10 cellular contexts compared by ENCODE assay signal in the genomic region with DNA sequence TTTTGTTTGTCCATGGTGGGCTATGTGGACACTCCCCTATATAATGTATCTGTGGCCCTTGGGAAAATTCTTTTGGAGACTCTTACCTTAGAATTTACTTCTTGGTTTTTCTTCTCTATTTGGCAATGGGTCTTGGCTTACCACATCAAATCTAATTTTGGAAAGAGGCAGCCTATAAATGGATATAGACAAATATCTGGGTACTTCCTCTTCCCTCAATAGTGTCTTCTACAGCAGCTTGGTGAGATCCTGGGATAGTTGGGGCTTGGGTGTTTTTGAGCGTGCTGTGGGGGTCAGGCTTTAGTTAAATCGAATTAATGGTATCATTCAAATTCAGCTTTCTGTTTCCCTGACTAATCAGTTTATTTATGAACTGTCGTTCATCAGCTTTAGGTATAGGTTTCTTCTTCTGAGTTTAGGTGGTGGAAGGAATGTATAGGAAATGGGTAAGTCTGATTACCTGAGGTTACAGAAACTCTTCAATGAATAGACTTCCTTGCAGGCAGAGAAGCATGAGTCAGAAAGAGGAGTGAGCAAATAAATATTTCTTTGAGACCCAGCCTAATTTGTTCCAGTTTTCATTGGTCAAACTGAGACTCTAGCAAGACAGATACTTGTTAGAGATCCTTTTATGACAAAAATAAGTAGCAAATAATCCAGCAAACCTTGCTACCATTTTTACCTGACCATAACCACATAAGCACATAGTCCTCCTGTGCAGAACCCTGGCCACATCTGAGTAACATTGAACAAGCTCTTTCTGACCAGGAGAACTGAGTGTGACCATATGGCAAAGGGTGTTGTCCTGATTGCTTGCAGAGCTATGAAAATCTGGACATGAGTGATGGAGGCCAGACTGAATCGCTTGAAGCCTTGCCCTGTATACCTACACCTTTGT.
DNase-seq lines count a peak whose midpoint lies in the region; ATAC-seq and TF ChIP-seq lines count a peak whose summit lies in the region.
"Had no signal": no experiment of that assay in that cellular context is flagged by ENCODE, and none has a peak within 500 bp of the region (broad histone marks: within the 10 kb centered on the region; RNA-seq: fewer than 3 reads in every experiment).

No MANE protein-coding gene starts in this region.

- peak overlapping the region; percentile 39 for H3K27ac Mint-ChIP-seq in central memory CD8-positive, alpha-beta T cell (ENCODE audit: low read depth)
- peak overlapping the region; percentile 87 for H3K27ac Mint-ChIP-seq in stimulated activated naive CD8-positive, alpha-beta T cell treated with anti-CD3 and anti-CD28 coated beads, Interleukin-15, Interleukin-2, amounts not matched to agents 100 ng/mL and 50 ng/mL, for 24 hours
- peak overlapping the region in 1 of 7 donors; percentile 5 for H3K27ac Mint-ChIP-seq in CD14-positive monocyte

- no peaks in the 10 kb centered on the region for H3K27me3 Mint-ChIP-seq in central memory CD8-positive, alpha-beta T cell
- no peaks in the 10 kb centered on the region for H3K27me3 Mint-ChIP-seq in stimulated activated naive CD8-positive, alpha-beta T cell treated with anti-CD3 and anti-CD28 coated beads, Interleukin-15, Interleukin-2, amounts not matched to agents 100 ng/mL and 50 ng/mL, for 24 hours
- H3K27me3 Mint-ChIP-seq in CD14-positive monocyte (ENCODE audit: low read depth in 3 of 3) = peaks cover 0 to 4% (median 0%) of the 10 kb centered on the region in 3 donors

- H3K4me1 Mint-ChIP-seq in central memory CD8-positive, alpha-beta T cell = peaks cover 32% of the 10 kb centered on the region
- peaks cover 60% of the 10 kb centered on the region for H3K4me1 Mint-ChIP-seq in stimulated activated naive CD8-positive, alpha-beta T cell treated with anti-CD3 and anti-CD28 coated beads, Interleukin-15, Interleukin-2, amounts not matched to agents 100 ng/mL and 50 ng/mL, for 24 hours (ENCODE audit: low read depth)
- peaks cover 43% of the 10 kb centered on the region for H3K4me1 Mint-ChIP-seq in CD14-positive monocyte

- H3K9me3 Mint-ChIP-seq in central memory CD8-positive, alpha-beta T cell = no peaks in the 10 kb centered on the region
- H3K9me3 Mint-ChIP-seq in stimulated activated naive CD8-positive, alpha-beta T cell treated with anti-CD3 and anti-CD28 coated beads, Interleukin-15, Interleukin-2, amounts not matched to agents 100 ng/mL and 50 ng/mL, for 24 hours = peaks cover 12% of the 10 kb centered on the region
- H3K9me3 Mint-ChIP-seq in CD14-positive monocyte = peaks cover 2 to 12% (median 9%) of the 10 kb centered on the region in 7 donors

- TF ChIP-seq POLR2A in testis (IDR thresholded peaks at IDR 0.05) = no peak

- no peaks in the 10 kb centered on the region for H3K27me3 ChIP-seq in testis

- H3K9me3 ChIP-seq in testis = no peaks in the 10 kb centered on the region

- no peak for ATAC-seq in central memory CD8-positive, alpha-beta T cell (replicated peaks; ENCODE audit: extremely low read depth, poor library complexity, severe bottlenecking)

- no peaks in the 10 kb centered on the region for H3K36me3 ChIP-seq in testis (ENCODE audit: low read depth, missing control alignments)

- peaks cover 3% of the 10 kb centered on the region for H3K4me1 ChIP-seq in testis

- intact Hi-C loops in testis (cut with DNase I; ENCODE audit: low total_unique reads) (no loop called here), CD14-positive monocyte (cut with micrococcal nuclease) (no loop called here)

- peaks cover 66% of the 10 kb centered on the region for H3K36me3 Mint-ChIP-seq in central memory CD8-positive, alpha-beta T cell (ENCODE audit: insufficient read depth)
- H3K36me3 Mint-ChIP-seq in stimulated activated naive CD8-positive, alpha-beta T cell treated with anti-CD3 and anti-CD28 coated beads, Interleukin-15, Interleukin-2, amounts not matched to agents 100 ng/mL and 50 ng/mL, for 24 hours (ENCODE audit: low read depth) = peaks cover 73% of the 10 kb centered on the region
- peaks cover 85 to 91% of the 10 kb centered on the region in 2 donors for H3K36me3 Mint-ChIP-seq in CD14-positive monocyte

- H3K4me3 Mint-ChIP-seq in central memory CD8-positive, alpha-beta T cell = no peak overlapping the region
- H3K4me3 Mint-ChIP-seq in stimulated activated naive CD8-positive, alpha-beta T cell treated with anti-CD3 and anti-CD28 coated beads, Interleukin-15, Interleukin-2, amounts not matched to agents 100 ng/mL and 50 ng/mL, for 24 hours = no peak overlapping the region
- H3K4me3 Mint-ChIP-seq in CD14-positive monocyte = no peak overlapping the region

- no peak overlapping the region for H3K4me3 ChIP-seq in testis

- H3K27ac ChIP-seq in testis = no peak overlapping the region

- peak; percentile 43 for DNase-seq in activated CD8-positive, alpha-beta memory T cell treated with anti-CD3 and anti-CD28 coated beads for 24 hours
- no peak for DNase-seq in activated CD8-positive, alpha-beta memory T cell treated with anti-CD3 and anti-CD28 coated beads, Interleukin-2, amount 50 U/mL, for 4 hours
- DNase-seq in NOMO-1 treated with DMSO at 0.1 percent for 48 hours (lab: John Stamatoyannopoulos, UW; ENCODE audit: unreplicated experiment) (peak; percentile 85), testis (no peak), CD14-positive monocyte (ENCODE audit: low spot score) (no peak), NCI-H2227 treated with DMSO at 0.1 percent for 48 hours (lab: John Stamatoyannopoulos, UW) (no peak)
- no peak for DNase-seq in central memory CD8-positive, alpha-beta T cell (ENCODE audit: low spot score in 2 of 2)
- DNase-seq: activated effector memory CD4-positive, alpha-beta T cell treated with anti-CD3 and anti-CD28 coated beads, Interleukin-2, amount 50 U/mL, for 16 hours; NCI-H510A had no signal

- TF ChIP-seq CTCF in testis (IDR thresholded peaks at IDR 0.05) (no peak), CD14-positive monocyte (IDR thresholded peaks at IDR 0.05) (no peak)

- 90% methylated on average over 4 of the region's 4 CpGs for WGBS in testis, 2 donors

Comparison
In these comparisons a context has a peak if more than half of its experiments do, and no peak if none do; other contexts are left out.
1. DNase-seq: peak in activated CD8-positive, alpha-beta memory T cell treated with anti-CD3 and anti-CD28 coated beads for 24 hours (single experiment) and NOMO-1 treated with DMSO at 0.1 percent for 48 hours (single experiment); none in activated CD8-positive, alpha-beta memory T cell treated with anti-CD3 and anti-CD28 coated beads, Interleukin-2, amount 50 U/mL, for 4 hours (single experiment), central memory CD8-positive, alpha-beta T cell (0 of 2), testis (single experiment), CD14-positive monocyte (single experiment) and NCI-H2227 treated with DMSO at 0.1 percent for 48 hours (single experiment).